ENCODE assay signal across 20 cellular contexts in genomic region chr2:240258685-240259084, GRCh38.
DNase-seq lines count a peak whose midpoint lies in the region; ATAC-seq, FAIRE-seq and TF ChIP-seq lines count a peak whose summit lies in the region.
"Had no signal": no experiment of that assay in that cellular context is flagged by ENCODE, and none has a peak within 500 bp of the region (broad histone marks: within the 10 kb centered on the region; RNA-seq: fewer than 3 reads in every experiment).

No MANE protein-coding gene starts in this region.

- in situ Hi-C loops in transverse colon (cut with MboI; ENCODE audit: low pct_ligation_motif_present in 1 of 4, low pct_unique_long_range_greater_than_20kb in 1 of 4, low sequenced_read_pairs in 3 of 4), result no loop called here

- 93% methylated on average over 10 of the region's 10 CpGs for WGBS in hepatocyte (ENCODE audit: low lambda C conversion rate, missing lambda C conversion rate)
- 84 to 91% (median 86%) methylated on average over 10 of the region's 10 CpGs for WGBS in psoas muscle, 3 donors
- 79% methylated on average over 10 of the region's 10 CpGs; no CpG with 5 or more reads in 1 of the 2 donors for WGBS in transverse colon (ENCODE audit: low coverage in 1 of 2), 2 donors

- no peaks in the 10 kb centered on the region for H3K36me3 ChIP-seq in hepatocyte (replicated peaks; ENCODE audit: insufficient read depth, low read depth)
- H3K36me3 ChIP-seq in psoas muscle (ENCODE audit: insufficient read depth in 1 of 2, low read depth in 1 of 2), result no peaks in the 10 kb centered on the region
- no peaks in the 10 kb centered on the region for H3K36me3 ChIP-seq in transverse colon
- H3K36me3 ChIP-seq: HAP-1 had no signal

- TF ChIP-seq CTCF in hepatocyte (IDR thresholded peaks at IDR 0.05; ENCODE audit: poor library complexity), result no peak
- TF ChIP-seq CTCF in psoas muscle (IDR thresholded peaks at IDR 0.05), result no peak
- no peak for TF ChIP-seq CTCF in transverse colon (IDR thresholded peaks at IDR 0.05)
- no peak for TF ChIP-seq CTCF in D721Med (IDR thresholded peaks at IDR 0.05; ENCODE audit: insufficient read depth, missing control alignments)

- H3K4me1 ChIP-seq in hepatocyte (ENCODE audit: insufficient read depth) (peaks cover 20% of the 10 kb centered on the region), psoas muscle (peaks cover 53% of the 10 kb centered on the region), transverse colon (no peaks in the 10 kb centered on the region)
- H3K4me1 ChIP-seq: HAP-1 had no signal

- no peaks in the 10 kb centered on the region for H4K20me1 ChIP-seq in hepatocyte (ENCODE audit: insufficient read depth, poor library complexity, severe bottlenecking)

- no peak for TF ChIP-seq POLR2A in transverse colon (IDR thresholded peaks at IDR 0.05)

- intact Hi-C loops in psoas muscle (cut with DNase I) (loop anchor here (5.0 kb wide), 1 partner anchor 114 kb away; no protein-coding TSS in a partner anchor), transverse colon (cut with DNase I; ENCODE audit: low total_unique reads) (no loop called here)

- no peak for FAIRE-seq in D721Med (lab: Jason Lieb, UNC)
- FAIRE-seq: urothelium cell line had no signal

- no peak for ATAC-seq in psoas muscle
- ATAC-seq in HG02885 (IDR thresholded peaks at IDR 0.05; ENCODE audit: poor library complexity, unreplicated experiment), result no peak
- no peak for ATAC-seq in GM18907 (IDR thresholded peaks at IDR 0.05; ENCODE audit: unreplicated experiment)
- ATAC-seq: WTC11 had no signal

- H3K79me2 ChIP-seq in hepatocyte, result peaks cover 3% of the 10 kb centered on the region

- H3K27me3 ChIP-seq in hepatocyte (no peaks in the 10 kb centered on the region), psoas muscle (ENCODE audit: insufficient read depth in 3 of 3, low read length in 2 of 3) (no peaks in the 10 kb centered on the region), transverse colon (no peaks in the 10 kb centered on the region)

- no peaks in the 10 kb centered on the region for H3K9me3 ChIP-seq in hepatocyte (ENCODE audit: low read depth)
- H3K9me3 ChIP-seq in psoas muscle, result peaks cover 3% of the 10 kb centered on the region
- H3K9me3 ChIP-seq in transverse colon, result no peaks in the 10 kb centered on the region
- H3K9me3 ChIP-seq: Caco-2, HAP-1 had no signal

- H3K27ac ChIP-seq in hepatocyte, result peak overlapping the region; percentile 69
- H3K27ac ChIP-seq in psoas muscle, result peak overlapping the region; percentile 96
- peak overlapping the region; percentile 24 to 54 (median 51) for H3K27ac ChIP-seq in transverse colon

- peak; percentile 38 for DNase-seq in activated CD8-positive, alpha-beta memory T cell treated with anti-CD3 and anti-CD28 coated beads for 24 hours
- no peak for DNase-seq in activated CD8-positive, alpha-beta memory T cell treated with anti-CD3 and anti-CD28 coated beads, Interleukin-2, amount 50 U/mL, for 4 hours
- DNase-seq in hepatocyte (ENCODE audit: low spot score) (no peak), psoas muscle (no peak), transverse colon (no peak), D721Med (ENCODE audit: insufficient read length, low spot score) (no peak)
- DNase-seq: 8988T; activated naive CD4-positive, alpha-beta T cell treated with anti-CD3 and anti-CD28 coated beads for 36 hours; activated T-cell treated with anti-CD3 and anti-CD28 coated beads, Interleukin-2, amount 50 U/mL, for 48 hours; Caco-2; cerebellar nuclear complex; endodermal cell; NCI-H1417; NCI-H510A treated with DMSO at 0.1 percent for 48 hours; T-helper 9 cell had no signal

- H3K9me2 ChIP-seq in hepatocyte (replicated peaks; ENCODE audit: insufficient read depth), result no peaks in the 10 kb centered on the region

- no peak for TF ChIP-seq EP300 in transverse colon (IDR thresholded peaks at IDR 0.05; ENCODE audit: low read depth)

- H2AFZ ChIP-seq in hepatocyte, result no peak overlapping the region

- H3K4me2 ChIP-seq in hepatocyte, result no peak overlapping the region

- H3K4me3 ChIP-seq in hepatocyte, result no peak overlapping the region
- no peak overlapping the region for H3K4me3 ChIP-seq in psoas muscle
- no peak overlapping the region for H3K4me3 ChIP-seq in transverse colon
- H3K4me3 ChIP-seq: HAP-1 had no signal
